ENCODE assay signal across 26 cellular contexts in genomic region chr11:47501095-47501494, GRCh38. TPM values are rescaled to one million over a fixed set of nuclear protein-coding genes. Genes with fewer than 3 reads are reported as not detected.
DNase-seq lines count a peak whose midpoint lies in the region; ATAC-seq, FAIRE-seq and TF ChIP-seq lines count a peak whose summit lies in the region.
"Had no signal": no experiment of that assay in that cellular context is flagged by ENCODE, and none has a peak within 500 bp of the region (broad histone marks: within the 10 kb centered on the region; RNA-seq: fewer than 3 reads in every experiment).

No MANE protein-coding gene starts in this region.

- H3K4me1 Mint-ChIP-seq in CD8-positive, alpha-beta T cell (ENCODE audit: low read depth): peaks cover 58% of the 10 kb centered on the region
- peaks cover 61% of the 10 kb centered on the region for H3K4me1 Mint-ChIP-seq in WTC11
- H3K4me1 Mint-ChIP-seq in Calu3 (ENCODE audit: low read depth, unreplicated experiment): no peaks in the 10 kb centered on the region

- 98% methylated on average over 5 of the region's 5 CpGs for WGBS in HepG2 (ENCODE audit: low lambda C conversion rate)

- peaks cover 48% of the 10 kb centered on the region for H3K36me3 Mint-ChIP-seq in CD8-positive, alpha-beta T cell
- H3K36me3 Mint-ChIP-seq in WTC11 (peaks cover 3% of the 10 kb centered on the region; the same call in 1 of the 2 replicates), Calu3 (ENCODE audit: insufficient read depth, unreplicated experiment) (peaks cover 8% of the 10 kb centered on the region)

- POLR2A ChIA-PET in CD8-positive, alpha-beta T cell (lab: Charles Lee): interaction anchor here (0.6 to 0.9 kb wide), 2 partner anchors 10 to 194 kb away, joined by 3 to 4 read pairs; no protein-coding TSS in a partner anchor
- POLR2A ChIA-PET in WTC11 (lab: Charles Lee): no interaction called here
- POLR2A ChIA-PET in HepG2 (lab: Yijun Ruan, JAX): no interaction called here

- in situ Hi-C loops in HepG2 (cut with HindIII; ENCODE audit: extremely low pct_ligation_motif_present, low pct_unique_long_range_greater_than_20kb): no loop called here

- DNase-seq in CD8-positive, alpha-beta T cell: no peak
- DNase-seq in WTC11 (ENCODE audit: low spot score) (no peak), HepG2 (ENCODE audit: low spot score) (no peak), Calu3 (no peak), anterior cingulate cortex (lab: John Stamatoyannopoulos, UW) (no peak)
- DNase-seq: activated CD4-positive, alpha-beta memory T cell treated with anti-CD3 and anti-CD28 coated beads for 36 hours; activated naive CD4-positive, alpha-beta T cell treated with anti-CD3 and anti-CD28 coated beads for 36 hours; activated T-cell treated with anti-CD3 and anti-CD28 coated beads, Interleukin-2, amount 50 U/mL, for 4 hours; aorta; COR-L47; DND-41; foreskin keratinocyte; HFFc6; hippocampal formation; islet precursor cell; NCI-H1092 treated with DMSO at 0.1 percent for 48 hours; NCI-H2029; NCI-H2227 treated with DMSO at 0.1 percent for 48 hours; NCI-H748 treated with DMSO at 0.1 percent for 48 hours; SK-N-SH had no signal

- no peak for TF ChIP-seq POLR2A in HepG2 (IDR thresholded peaks at IDR 0.05; ENCODE audit: insufficient read depth in 1 of 2, low read depth in 2 of 2, low read length in 2 of 2)

- TF ChIP-seq CTCF in CD8-positive, alpha-beta T cell (IDR thresholded peaks at IDR 0.05): no peak
- TF ChIP-seq CTCF in WTC11 (IDR thresholded peaks at IDR 0.05) (no peak), HepG2 (CRISPR knock-in tag; IDR thresholded peaks at IDR 0.05) (no peak), Calu3 (IDR thresholded peaks at IDR 0.05; ENCODE audit: unreplicated experiment) (no peak)

- TF ChIP-seq EP300 in HepG2 (IDR thresholded peaks at IDR 0.05; ENCODE audit: low read depth in 2 of 2, low read length in 2 of 2): no peak
- no peak for TF ChIP-seq EP300 in HepG2 (CRISPR knock-in tag; IDR thresholded peaks at IDR 0.05; ENCODE audit: borderline replicate concordance)

- no peaks in the 10 kb centered on the region for H3K9me3 ChIP-seq in CD8-positive, alpha-beta T cell (ENCODE audit: low read length)
- H3K9me3 ChIP-seq in HepG2 (ENCODE audit: low read length): no peaks in the 10 kb centered on the region
- H3K9me3 ChIP-seq in skeletal muscle tissue (ENCODE audit: control insufficient read depth in 3 of 3, low read length in 3 of 3): no peaks in the 10 kb centered on the region
- H3K9me3 ChIP-seq: SK-N-SH, vagina had no signal

- H3K9me3 Mint-ChIP-seq in CD8-positive, alpha-beta T cell: no peaks in the 10 kb centered on the region
- H3K9me3 Mint-ChIP-seq in WTC11 (no peaks in the 10 kb centered on the region), Calu3 (ENCODE audit: low read depth, unreplicated experiment) (no peaks in the 10 kb centered on the region)
- H3K9me3 Mint-ChIP-seq: activated CD4-positive, alpha-beta memory T cell treated with anti-CD3 and anti-CD28 coated beads for 36 hours; activated naive CD4-positive, alpha-beta T cell treated with anti-CD3 and anti-CD28 coated beads for 36 hours; activated T-cell treated with anti-CD3 and anti-CD28 coated beads, Interleukin-2, amount 50 U/mL, for 4 hours; HFFc6 had no signal

- BruUV-seq in HepG2 (replicated peaks; lab: Mats Ljungman, UMichigan): no TSS peak
- no TSS peak for BruUV-seq in Calu3 (replicated peaks; lab: Mats Ljungman, UMichigan)

- H3K36me3 ChIP-seq in CD8-positive, alpha-beta T cell (ENCODE audit: insufficient read depth, low read length): no peaks in the 10 kb centered on the region
- H3K36me3 ChIP-seq in HepG2 (replicated peaks in 1 of 2; ENCODE audit: control insufficient read depth in 1 of 2, insufficient read depth in 2 of 2, low read length in 2 of 2) (peaks cover 4 to 22% of the 10 kb centered on the region in 2 experiments; a peak in 4 of 5 replicates), skeletal muscle tissue (ENCODE audit: control insufficient read depth in 3 of 3, insufficient read depth in 3 of 3, low read length in 3 of 3) (peaks cover 0 to 4% (median 0%) of the 10 kb centered on the region in 3 donors)
- H3K36me3 ChIP-seq: vagina had no signal

- CTCF ChIA-PET in CD8-positive, alpha-beta T cell (lab: Charles Lee): no interaction called here
- CTCF ChIA-PET in WTC11 (lab: Charles Lee) (no interaction called here), HepG2 (lab: Yijun Ruan, JAX; ENCODE audit: low intra/inter-chr PET ratio, low total read pairs) (no interaction called here), Calu3 (lab: Charles Lee) (interaction anchor here (1.0 kb wide), 1 partner anchor 10 kb away, joined by 3 read pairs; no protein-coding TSS in a partner anchor)

- H3K27ac ChIP-seq in CD8-positive, alpha-beta T cell (ENCODE audit: low read depth, low read length): no peak overlapping the region
- H3K27ac ChIP-seq in HepG2 (ENCODE audit: extremely low read length, insufficient read depth, low read length): no peak overlapping the region
- peak overlapping the region; percentile 41 for H3K27ac ChIP-seq in skeletal muscle tissue (ENCODE audit: low read depth, low read length)
- H3K27ac ChIP-seq: foreskin keratinocyte, vagina had no signal

- intact Hi-C loops in CD8-positive, alpha-beta T cell (cut with DNase I, micrococcal nuclease): no loop called here
- intact Hi-C loops in HepG2 (cut with micrococcal nuclease; ENCODE audit: unreplicated experiment) (no loop called here), Calu3 (cut with micrococcal nuclease; ENCODE audit: unreplicated experiment) (no loop called here)

- no peak overlapping the region for H3K4me3 ChIP-seq in CD8-positive, alpha-beta T cell (ENCODE audit: low read depth, low read length)
- H3K4me3 ChIP-seq in HepG2 (replicated peaks in 1 of 3; ENCODE audit: insufficient read depth in 1 of 3, low read depth in 2 of 3, low read length in 3 of 3) (no peak overlapping the region), skeletal muscle tissue (ENCODE audit: low read length in 3 of 3) (no peak overlapping the region)
- H3K4me3 ChIP-seq: lung, vagina had no signal

- no peak for TF ChIP-seq RAD21 in HepG2 (CRISPR knock-in tag; IDR thresholded peaks at IDR 0.05)

- ATAC-seq in CD8-positive, alpha-beta T cell: no peak
- ATAC-seq in WTC11 (no peak), HepG2 (peak; percentile 28; the same call in 1 of the 3 replicates), HG02642 (IDR thresholded peaks at IDR 0.05; ENCODE audit: poor library complexity, unreplicated experiment) (no peak)
- ATAC-seq: activated T-cell treated with anti-CD3 and anti-CD28 coated beads, Interleukin-2, amount 50 U/mL, for 4 hours; foreskin keratinocyte; sciatic nerve had no signal

- H2AFZ ChIP-seq in HepG2 (ENCODE audit: low read length): no peak overlapping the region

- no peak overlapping the region for H3K9ac ChIP-seq in HepG2 (ENCODE audit: insufficient read depth, low read depth, low read length)
- peak overlapping the region in 1 of 3 donors; percentile 15 for H3K9ac ChIP-seq in skeletal muscle tissue (ENCODE audit: low read depth in 1 of 3, low read length in 3 of 3)
- H3K9ac ChIP-seq: SK-N-SH had no signal

- peaks cover 89% of the 10 kb centered on the region for H3K79me2 ChIP-seq in HepG2 (ENCODE audit: insufficient read depth, low read length)

- no peaks in the 10 kb centered on the region for H3K27me3 Mint-ChIP-seq in CD8-positive, alpha-beta T cell (ENCODE audit: low read depth)
- H3K27me3 Mint-ChIP-seq in WTC11 (ENCODE audit: low read depth) (no peaks in the 10 kb centered on the region), Calu3 (ENCODE audit: unreplicated experiment) (no peaks in the 10 kb centered on the region)
- H3K27me3 Mint-ChIP-seq: activated CD4-positive, alpha-beta memory T cell treated with anti-CD3 and anti-CD28 coated beads for 36 hours had no signal

- H3K4me1 ChIP-seq in CD8-positive, alpha-beta T cell (ENCODE audit: insufficient read depth, low read length): peaks cover 5% of the 10 kb centered on the region
- H3K4me1 ChIP-seq in HepG2 (ENCODE audit: insufficient read depth, low read length): peaks cover 31% of the 10 kb centered on the region
- peaks cover 43 to 53% (median 44%) of the 10 kb centered on the region in 3 donors for H3K4me1 ChIP-seq in skeletal muscle tissue (ENCODE audit: control insufficient read depth in 3 of 3, insufficient read depth in 3 of 3, low read length in 3 of 3)
- H3K4me1 ChIP-seq: foreskin keratinocyte had no signal

- H3K27me3 ChIP-seq in CD8-positive, alpha-beta T cell (ENCODE audit: insufficient read depth, low read length): no peaks in the 10 kb centered on the region
- H3K27me3 ChIP-seq in HepG2 (ENCODE audit: control insufficient read depth in 1 of 2, insufficient read depth in 2 of 2, low read length in 2 of 2) (no peaks in the 10 kb centered on the region; a peak in 1 of 5 replicates), skeletal muscle tissue (ENCODE audit: control insufficient read depth in 3 of 3, insufficient read depth in 3 of 3, low read length in 3 of 3) (no peaks in the 10 kb centered on the region)
- H3K27me3 ChIP-seq: foreskin keratinocyte, vagina had no signal

- H4K20me1 ChIP-seq in HepG2 (ENCODE audit: insufficient read depth, low read length): peaks cover 25% of the 10 kb centered on the region

- H3K27ac Mint-ChIP-seq in CD8-positive, alpha-beta T cell: peak overlapping the region; percentile 17
- peak overlapping the region; percentile 66 for H3K27ac Mint-ChIP-seq in WTC11
- no peak overlapping the region for H3K27ac Mint-ChIP-seq in Calu3 (ENCODE audit: unreplicated experiment)
- H3K27ac Mint-ChIP-seq: activated naive CD4-positive, alpha-beta T cell treated with anti-CD3 and anti-CD28 coated beads for 36 hours had no signal

- no peak for FAIRE-seq in HepG2 (lab: Jason Lieb, UNC)

- no peak overlapping the region for H3K4me3 Mint-ChIP-seq in CD8-positive, alpha-beta T cell
- H3K4me3 Mint-ChIP-seq in WTC11 (no peak overlapping the region), Calu3 (ENCODE audit: low read depth, unreplicated experiment) (no peak overlapping the region)
- H3K4me3 Mint-ChIP-seq: activated CD4-positive, alpha-beta memory T cell treated with anti-CD3 and anti-CD28 coated beads for 36 hours; activated naive CD4-positive, alpha-beta T cell treated with anti-CD3 and anti-CD28 coated beads for 36 hours; activated T-cell treated with anti-CD3 and anti-CD28 coated beads, Interleukin-2, amount 50 U/mL, for 4 hours; HFFc6 had no signal

- H3K4me2 ChIP-seq in HepG2 (ENCODE audit: low read depth, low read length): no peak overlapping the region
- H3K4me2 ChIP-seq: SK-N-SH had no signal

RNA-seq across cellular contexts. Expression of gene CELF1, which starts 51.8 kb away (rescaled TPM):
- 10 to 100 TPM; 93.2 to 96.1 TPM for total RNA-seq in CD8-positive, alpha-beta T cell
- total RNA-seq in WTC11 (2021) (160 to 177 TPM (median 169 TPM) in 3 replicates), HepG2 (2016; rRNA removed; fragmentation: Illumina TruSeq; extraction: Trizol) (80.1 and 93.4 TPM in 2 replicates), skeletal muscle tissue (74.6 TPM), Calu3 (2022) (150 and 157 TPM in 2 replicates)
- 11.9 and 18.9 TPM in 2 replicates for total RNA-seq in HepG2 (2016; cell fraction: cytosol; rRNA removed; fragmentation: Illumina TruSeq; extraction: Trizol; ENCODE audit: low read depth)
- total RNA-seq in HepG2 (2016; cell fraction: insoluble cytoplasmic fraction; rRNA removed; fragmentation: Illumina TruSeq; extraction: Trizol): 79.6 and 87.8 TPM in 2 replicates
- 21.9 and 25.0 TPM in 2 replicates for total RNA-seq in HepG2 (2016; cell fraction: membrane; rRNA removed; fragmentation: Illumina TruSeq; extraction: Trizol)
- total RNA-seq in HepG2 (2016; cell fraction: nucleus; rRNA removed; fragmentation: Illumina TruSeq; extraction: Trizol): 82.4 and 83.3 TPM in 2 replicates
- polyA plus RNA-seq in HepG2 (2011; rRNA removed): 69.0 and 70.4 TPM in 2 replicates
- 39.2 and 40.8 TPM in 2 replicates for polyA plus RNA-seq in HepG2 (2011; cell fraction: cytosol; rRNA removed)
- polyA plus RNA-seq in HepG2 (2011; cell fraction: nucleus; rRNA removed): 119 and 122 TPM in 2 replicates
- polyA plus RNA-seq in HepG2 (2012): 26.5 and 31.0 TPM in 2 replicates
- polyA plus RNA-seq in HepG2 (2016; cell fraction: cytosol; fragmentation: Illumina TruSeq; extraction: Trizol; ENCODE audit: low read depth): 1.3 and 1.7 TPM in 2 replicates
- 45.5 and 54.9 TPM in 2 replicates for polyA plus RNA-seq in HepG2 (2016; cell fraction: insoluble cytoplasmic fraction; fragmentation: Illumina TruSeq; extraction: Trizol; ENCODE audit: low read depth)
- polyA plus RNA-seq in HepG2 (2016; cell fraction: membrane; fragmentation: Illumina TruSeq; extraction: Trizol; ENCODE audit: low read depth): 4.2 and 6.0 TPM in 2 replicates
- 81.4 and 92.9 TPM in 2 replicates for polyA plus RNA-seq in HepG2 (2016; cell fraction: nucleus; fragmentation: Illumina TruSeq; extraction: Trizol; ENCODE audit: insufficient read depth, low read depth)
- polyA minus RNA-seq in HepG2 (2011; rRNA and poly(A)+ RNA removed; ENCODE audit: low replicate concordance): 153 and 310 TPM in 2 replicates
- 51.3 and 63.1 TPM in 2 replicates for polyA minus RNA-seq in HepG2 (2011; cell fraction: cytosol; rRNA and poly(A)+ RNA removed)
- polyA minus RNA-seq in HepG2 (2011; cell fraction: nucleus; rRNA and poly(A)+ RNA removed): 123 and 152 TPM in 2 replicates

RNA-seq across cellular contexts. Expression of gene RAPSN, which starts 52.2 kb away (rescaled TPM):
- total RNA-seq in CD8-positive, alpha-beta T cell: under 1 TPM; 0.84 to 0.94 TPM
- total RNA-seq in WTC11 (2021) (0.32 to 0.66 TPM (median 0.34 TPM) in 3 replicates), HepG2 (2016; rRNA removed; fragmentation: Illumina TruSeq; extraction: Trizol) (0.60 and 1.2 TPM in 2 replicates), skeletal muscle tissue (44.9 TPM), Calu3 (2022) (1.8 and 3.6 TPM in 2 replicates)
- total RNA-seq in HepG2 (2016; cell fraction: cytosol; rRNA removed; fragmentation: Illumina TruSeq; extraction: Trizol; ENCODE audit: low read depth): 0.91 and 1.4 TPM in 2 replicates
- 1.0 and 1.7 TPM in 2 replicates for total RNA-seq in HepG2 (2016; cell fraction: insoluble cytoplasmic fraction; rRNA removed; fragmentation: Illumina TruSeq; extraction: Trizol)
- total RNA-seq in HepG2 (2016; cell fraction: membrane; rRNA removed; fragmentation: Illumina TruSeq; extraction: Trizol): 1.2 and 1.4 TPM in 2 replicates
- 0.72 and 1.2 TPM in 2 replicates for total RNA-seq in HepG2 (2016; cell fraction: nucleus; rRNA removed; fragmentation: Illumina TruSeq; extraction: Trizol)
- 0.15 and 0.40 TPM in 2 replicates for polyA plus RNA-seq in HepG2 (2011; rRNA removed)
- polyA plus RNA-seq in HepG2 (2011; cell fraction: cytosol; rRNA removed): 0.13 and 0.14 TPM in 2 replicates
- 0.77 and 1.1 TPM in 2 replicates for polyA plus RNA-seq in HepG2 (2011; cell fraction: nucleus; rRNA removed)
- 0.79 and 0.80 TPM in 2 replicates for polyA plus RNA-seq in HepG2 (2012)
- 0.51 and 1.2 TPM in 2 replicates for polyA plus RNA-seq in HepG2 (2016; cell fraction: cytosol; fragmentation: Illumina TruSeq; extraction: Trizol; ENCODE audit: low read depth)
- 0.83 and 0.93 TPM in 2 replicates for polyA plus RNA-seq in HepG2 (2016; cell fraction: insoluble cytoplasmic fraction; fragmentation: Illumina TruSeq; extraction: Trizol; ENCODE audit: low read depth)
- polyA plus RNA-seq in HepG2 (2016; cell fraction: membrane; fragmentation: Illumina TruSeq; extraction: Trizol; ENCODE audit: low read depth): 0.44 TPM in 1 of 2 replicates, not detected in the other
- 2.3 and 3.6 TPM in 2 replicates for polyA plus RNA-seq in HepG2 (2016; cell fraction: nucleus; fragmentation: Illumina TruSeq; extraction: Trizol; ENCODE audit: insufficient read depth, low read depth)
- polyA minus RNA-seq in HepG2 (2011; rRNA and poly(A)+ RNA removed; ENCODE audit: low replicate concordance): 0.16 and 0.64 TPM in 2 replicates
- polyA minus RNA-seq in HepG2 (2011; cell fraction: cytosol; rRNA and poly(A)+ RNA removed): not detected in 2 replicates
- polyA minus RNA-seq in HepG2 (2011; cell fraction: nucleus; rRNA and poly(A)+ RNA removed): 0.75 and 1.2 TPM in 2 replicates
- total RNA-seq: activated naive CD4-positive, alpha-beta T cell treated with anti-CD3 and anti-CD28 coated beads for 36 hours; temporal lobe; vagina had no signal
